In genomic region chr12:39692258-39692853, GRCh38 we compare ENCODE assay signal across 9 cellular contexts.
DNase-seq lines count a peak whose midpoint lies in the region; ATAC-seq and TF ChIP-seq lines count a peak whose summit lies in the region.
"Had no signal": no experiment of that assay in that cellular context is flagged by ENCODE, and none has a peak within 500 bp of the region (broad histone marks: within the 10 kb centered on the region; RNA-seq: fewer than 3 reads in every experiment).

No MANE protein-coding gene starts in this region.

- CTCF ChIA-PET in HEK293 (lab: Yijun Ruan, JAX): interaction anchor here (0.6 to 1.5 kb wide), 5 partner anchors 18 to 375 kb away, joined by 3 to 6 read pairs (median 3); no protein-coding TSS in a partner anchor

- H3K27ac Mint-ChIP-seq in nephron: no peak overlapping the region

- H3K36me3 Mint-ChIP-seq in nephron (ENCODE audit: low read depth): no peaks in the 10 kb centered on the region

- POLR2A ChIA-PET in HEK293 (lab: Yijun Ruan, JAX): no interaction called here

- H3K4me1 ChIP-seq in HEK293 (ENCODE audit: control insufficient read depth, insufficient read depth, low read length): no peaks in the 10 kb centered on the region

- H3K27me3 Mint-ChIP-seq in nephron (ENCODE audit: low read depth): no peaks in the 10 kb centered on the region

- no peaks in the 10 kb centered on the region for H3K36me3 ChIP-seq in HEK293 (ENCODE audit: control insufficient read depth in 2 of 2, insufficient read depth in 1 of 2, low read length in 2 of 2)

- H3K4me3 ChIP-seq in HEK293 (ENCODE audit: low read depth, low read length): no peak overlapping the region

- H3K27ac ChIP-seq in HEK293 (ENCODE audit: extremely low read depth, low read depth, low read length): no peak overlapping the region

- TF ChIP-seq CTCF in HEK293 (tag by site-specific recombination; IDR thresholded peaks at IDR 0.05) (no peak), nephron (IDR thresholded peaks at IDR 0.05; ENCODE audit: unreplicated experiment in 3 of 3) (peak; percentile 29 to 50 (median 31))

- no peaks in the 10 kb centered on the region for H3K9me3 ChIP-seq in HEK293 (ENCODE audit: control insufficient read depth, insufficient read depth, low read depth, low read length)

- H3K4me3 Mint-ChIP-seq in nephron: no peak overlapping the region

- DNase-seq in ELR (ENCODE audit: low read depth) (peak; percentile 25), amniotic epithelial cell (ENCODE audit: low read depth) (peak; percentile 13), medulla oblongata (ENCODE audit: extremely low spot score) (no peak)
- DNase-seq: activated CD4-positive, alpha-beta T cell treated with anti-CD3 and anti-CD28 coated beads, Interleukin-2, amount 50 U/mL, for 1 hour had no signal

- ATAC-seq in HG03342 (IDR thresholded peaks at IDR 0.05; ENCODE audit: unreplicated experiment) (no peak), HG02870 (IDR thresholded peaks at IDR 0.05; ENCODE audit: unreplicated experiment) (no peak), GM18498 (IDR thresholded peaks at IDR 0.05; ENCODE audit: unreplicated experiment) (no peak)

- peaks cover 2% of the 10 kb centered on the region for H3K9me3 Mint-ChIP-seq in nephron

- no peaks in the 10 kb centered on the region for H3K4me1 Mint-ChIP-seq in nephron

TF ChIP-seq in HEK293, 187 proteins besides CTCF, POLR2A, EP300 and RAD21:
- TF ChIP-seq ZNF148 (tag by site-specific recombination; IDR thresholded peaks at IDR 0.05; ENCODE audit: borderline replicate concordance): no peak
- TF ChIP-seq ZNF37A (tag by site-specific recombination; IDR thresholded peaks at IDR 0.05): no peak
- no peak for TF ChIP-seq ZNF624 (tag by site-specific recombination; IDR thresholded peaks at IDR 0.05)
- TF ChIP-seq ZNF654 (tag by site-specific recombination; IDR thresholded peaks at IDR 0.05; ENCODE audit: low read depth): peak; percentile 37; the same call in 1 of the 2 replicates
